ENCODE assay signal across 17 cellular contexts in genomic region chr4:25106363-25107151, GRCh38.
"Had no signal": no experiment of that assay in that cellular context is flagged by ENCODE, and none has a peak within 500 bp of the region (broad histone marks: within the 10 kb centered on the region; RNA-seq: fewer than 3 reads in every experiment).

No MANE protein-coding gene starts in this region.

- H3K27ac Mint-ChIP-seq: endodermal cell; natural killer cell; stimulated activated naive B cell treated with anti-CD40 and anti-IgM and Interleukin-4, amounts not matched to agents 10 μg/mL and 1 μg/mL and 100 μg/mL, for 72 hours had no signal

- H3K4me3 Mint-ChIP-seq: endodermal cell; natural killer cell; stimulated activated naive B cell treated with anti-CD40 and anti-IgM and Interleukin-4, amounts not matched to agents 10 μg/mL and 1 μg/mL and 100 μg/mL, for 72 hours had no signal

- H3K4me1 Mint-ChIP-seq: natural killer cell; stimulated activated naive B cell treated with anti-CD40 and anti-IgM and Interleukin-4, amounts not matched to agents 10 μg/mL and 1 μg/mL and 100 μg/mL, for 72 hours had no signal

- DNase-seq: effector CD4-positive, alpha-beta T cell; endodermal cell; erythroblast; foreskin melanocyte; heart right ventricle; hypothalamus; mammary epithelial cell; natural killer cell; posterior cingulate gyrus; sigmoid colon; stimulated activated CD4-positive, alpha-beta T cell treated with anti-CD3 and anti-CD28 coated beads, Interleukin-2, amount 100 ng/mL, for 24 hours; stimulated activated CD4-positive, alpha-beta T cell treated with anti-CD3 and anti-CD28 coated beads, Interleukin-4, amount 100 ng/mL, for 4 hours; stimulated activated naive B cell treated with anti-CD40 and anti-IgM and Interleukin-4, amounts not matched to agents 10 μg/mL and 1 μg/mL and 100 μg/mL, for 72 hours; trophoblast cell had no signal

- H3K9me3 ChIP-seq: sigmoid colon had no signal

- H3K36me3 ChIP-seq: heart right ventricle, sigmoid colon had no signal

- H3K4me3 ChIP-seq: coronary artery, heart right ventricle, sigmoid colon, skin epidermis had no signal

- H3K27me3 ChIP-seq: heart right ventricle, sigmoid colon had no signal

- ATAC-seq: heart right ventricle; left lobe of liver; natural killer cell; stimulated activated naive B cell treated with anti-CD40 and anti-IgM and Interleukin-4, amounts not matched to agents 10 μg/mL and 1 μg/mL and 100 μg/mL, for 72 hours had no signal

- H3K9me3 Mint-ChIP-seq: natural killer cell had no signal

- H3K27ac ChIP-seq: coronary artery, sigmoid colon had no signal

- H3K36me3 Mint-ChIP-seq: natural killer cell had no signal
